Comparison of ENCODE assay signal across 7 cellular contexts in the genomic region with DNA sequence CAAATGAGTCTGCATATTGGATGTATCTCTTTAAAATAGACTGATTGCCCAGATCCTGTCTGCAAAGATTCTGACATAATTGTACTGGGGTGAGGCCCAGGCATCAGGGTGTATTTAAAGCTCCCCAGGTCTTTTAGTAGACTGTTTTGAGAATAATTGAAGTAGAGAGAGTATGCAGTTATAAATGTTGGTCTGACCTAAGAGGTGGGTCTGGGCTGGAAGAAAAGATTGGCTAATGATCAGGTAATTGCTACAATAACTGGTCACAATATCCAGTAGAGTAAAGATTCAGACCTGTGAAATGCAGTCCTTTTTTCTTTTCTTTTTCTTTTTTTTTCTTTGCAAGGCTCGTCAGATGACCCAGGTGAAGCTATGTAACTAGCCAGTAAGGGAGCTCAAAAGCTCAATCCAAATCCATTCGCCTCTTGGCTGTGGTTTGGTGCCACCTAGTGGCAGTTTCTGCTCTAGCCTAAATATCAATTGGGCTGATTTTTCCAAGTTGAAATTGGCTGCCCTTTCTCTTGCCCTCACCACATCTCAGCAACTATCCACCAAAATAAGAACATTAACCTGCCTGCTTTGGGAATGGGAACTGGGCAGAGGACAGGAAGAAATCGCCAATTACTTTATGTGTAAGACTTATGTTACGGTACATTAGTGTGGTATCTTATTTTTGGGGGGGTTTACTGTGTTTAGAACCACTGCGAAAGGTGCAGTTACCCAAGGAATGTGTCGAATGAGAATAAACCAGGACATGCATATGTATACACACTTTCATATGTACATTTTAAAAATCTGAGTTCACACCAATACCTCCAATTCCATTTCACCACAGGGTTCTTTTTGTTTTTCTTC. TPM values are rescaled to one million over a fixed set of nuclear protein-coding genes. Genes with fewer than 3 reads are reported as not detected.
DNase-seq lines count a peak whose midpoint lies in the region; ATAC-seq, FAIRE-seq and TF ChIP-seq lines count a peak whose summit lies in the region.

No MANE protein-coding gene starts in this region.

- peak; percentile 90 for FAIRE-seq in GM12892 (lab: Jason Lieb, UNC)

- no peaks in the 10 kb centered on the region for H3K9me3 ChIP-seq in SJCRH30 (replicated peaks)
- no peaks in the 10 kb centered on the region for H3K9me3 ChIP-seq in gastroesophageal sphincter
- H3K9me3 ChIP-seq in ovary = no peaks in the 10 kb centered on the region
- H3K9me3 ChIP-seq in transverse colon = no peaks in the 10 kb centered on the region

- TF ChIP-seq CTCF in gastroesophageal sphincter (IDR thresholded peaks at IDR 0.05) = peak; percentile 84 to 94 (median 88)
- TF ChIP-seq CTCF in ovary (IDR thresholded peaks at IDR 0.05) = peak; percentile 76 to 82 (median 80)
- peak; percentile 83 to 97 (median 92) for TF ChIP-seq CTCF in transverse colon (IDR thresholded peaks at IDR 0.05)

- peaks cover 15% of the 10 kb centered on the region for H3K36me3 ChIP-seq in SJCRH30
- peaks cover 0 to 56% of the 10 kb centered on the region in 2 donors for H3K36me3 ChIP-seq in gastroesophageal sphincter
- H3K36me3 ChIP-seq in ovary = no peaks in the 10 kb centered on the region
- H3K36me3 ChIP-seq in transverse colon = no peaks in the 10 kb centered on the region

- DNase-seq in GM12892 (ENCODE audit: insufficient read length) = no peak
- DNase-seq in M059J (ENCODE audit: low read depth) = peak; percentile 78
- DNase-seq in SJCRH30 = peak; percentile 74 to 90
- peak; percentile 90 for DNase-seq in activated effector memory CD4-positive, alpha-beta T cell treated with anti-CD3 and anti-CD28 coated beads, Interleukin-2, amount 50 U/mL, for 16 hours
- DNase-seq in ovary = peak; percentile 65 to 81 (median 73)
- DNase-seq in transverse colon = peak; percentile 82

- in situ Hi-C loops in transverse colon (cut with MboI; ENCODE audit: low pct_ligation_motif_present in 1 of 4, low pct_unique_long_range_greater_than_20kb in 1 of 4, low sequenced_read_pairs in 3 of 4) = loop anchor here in 1 of 4 donors (25.0 kb wide), 2 partner anchors 344 to 494 kb away; partner anchors contain the start of gene NRIP3

- H3K27ac ChIP-seq in SJCRH30 (no peak overlapping the region), gastroesophageal sphincter (no peak overlapping the region), ovary (no peak overlapping the region), transverse colon (no peak overlapping the region)

- H3K4me1 ChIP-seq in SJCRH30 = 0 out of 2 replicates have a peak, but pooled peaks cover 3% of the 10 kb centered on the region
- H3K4me1 ChIP-seq in gastroesophageal sphincter = peaks cover 0 to 12% (median 0%) of the 10 kb centered on the region in 3 donors
- no peaks in the 10 kb centered on the region for H3K4me1 ChIP-seq in ovary (ENCODE audit: insufficient read depth)
- H3K4me1 ChIP-seq in transverse colon = peaks cover 0 to 9% (median 6%) of the 10 kb centered on the region in 4 donors

- H3K4me3 ChIP-seq in SJCRH30 (no peak overlapping the region), gastroesophageal sphincter (no peak overlapping the region), ovary (no peak overlapping the region), transverse colon (no peak overlapping the region)

- H3K27me3 ChIP-seq in SJCRH30 (no peaks in the 10 kb centered on the region), gastroesophageal sphincter (no peaks in the 10 kb centered on the region), ovary (no peaks in the 10 kb centered on the region), transverse colon (no peaks in the 10 kb centered on the region)

- TF ChIP-seq EP300 in gastroesophageal sphincter (IDR thresholded peaks at IDR 0.05) = no peak
- no peak for TF ChIP-seq EP300 in ovary (IDR thresholded peaks at IDR 0.05)
- no peak for TF ChIP-seq EP300 in transverse colon (IDR thresholded peaks at IDR 0.05; ENCODE audit: low read depth)

- ATAC-seq in gastroesophageal sphincter = peak; percentile 74

- intact Hi-C loops in ovary (cut with DNase I) = no loop called here
- intact Hi-C loops in transverse colon (cut with DNase I; ENCODE audit: low total_unique reads) = no loop called here

- 42% methylated on average over 6 of the region's 6 CpGs for WGBS in gastroesophageal sphincter (ENCODE audit: low coverage in 1 of 2), 2 donors
- WGBS in ovary, 3 donors = 40 to 43% (median 41%) methylated on average over 6 of the region's 6 CpGs
- WGBS in transverse colon (ENCODE audit: low coverage in 1 of 2), 2 donors = 41 to 42% methylated on average over 6 of the region's 6 CpGs

- TF ChIP-seq POLR2A in GM12892 (IDR thresholded peaks at IDR 0.05; ENCODE audit: low read depth, low read length) = no peak
- no peak for TF ChIP-seq POLR2A in gastroesophageal sphincter (IDR thresholded peaks at IDR 0.05)
- TF ChIP-seq POLR2A in ovary (IDR thresholded peaks at IDR 0.05) = no peak
- no peak for TF ChIP-seq POLR2A in transverse colon (IDR thresholded peaks at IDR 0.05)

RNA-seq across cellular contexts. Expression of gene ZNF143, which starts 45.9 kb away (rescaled TPM):
- 21.3 TPM for polyA plus RNA-seq in GM12892 (2012; ENCODE audit: missing spikeins)
- 18.3 and 21.7 TPM in 2 replicates for total RNA-seq in M059J (2014; rRNA removed; shearing (Covaris generic))
- 25.5 and 27.8 TPM in 2 replicates for total RNA-seq in SJCRH30 (2014; rRNA removed; shearing (Covaris generic))
- total RNA-seq in gastroesophageal sphincter = 10 to 100 TPM; 33.7 to 72.5 (median 52.5) TPM
- total RNA-seq in ovary = 10 to 100 TPM; 12.6 to 48.7 (median 32.3) TPM
- 10 to 100 TPM; 16.3 to 23.2 TPM for polyA plus RNA-seq in ovary
- 10 to 100 TPM in 2 of 4 donors, 1 to 10 TPM in 2; 6.6 to 21.8 (median 14.3) TPM for total RNA-seq in transverse colon
